1 cellular context compared by ENCODE assay signal in the genomic region with DNA sequence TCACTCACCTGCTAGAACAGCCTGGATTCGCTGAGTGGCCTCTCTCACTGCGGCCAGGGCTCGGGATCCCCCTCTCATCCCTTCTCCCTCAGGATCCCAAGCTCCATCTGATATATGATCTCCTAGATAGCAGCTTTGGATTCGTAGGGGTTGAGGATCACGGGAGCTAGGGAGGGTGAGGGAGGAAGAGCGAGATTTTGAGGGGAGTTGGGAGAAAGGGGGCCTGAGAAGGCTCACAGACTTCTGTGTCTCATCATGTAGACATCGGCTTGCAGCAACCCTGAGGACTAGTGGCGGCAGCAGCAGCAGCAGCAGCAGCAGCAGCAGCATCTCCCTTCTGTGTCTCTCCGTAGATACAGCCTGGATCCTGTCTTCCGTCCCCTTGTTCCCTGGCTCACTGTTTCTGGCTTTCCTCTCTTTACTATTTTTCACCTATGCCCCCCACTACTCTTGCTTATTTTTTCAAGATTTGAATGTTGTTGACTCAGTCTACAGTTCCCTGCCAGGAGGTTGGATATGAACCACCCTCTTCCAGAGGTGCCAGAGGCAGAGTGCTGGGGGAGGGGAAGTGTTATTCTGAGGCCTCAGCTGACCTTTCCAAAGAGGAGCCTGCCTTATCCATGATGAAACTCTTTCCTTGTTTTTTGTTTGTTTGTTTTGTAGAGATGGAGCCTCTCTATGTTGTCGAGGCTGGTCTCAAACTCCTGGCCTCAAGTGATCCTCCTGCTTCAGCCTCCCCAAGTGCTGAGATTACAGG.
TF ChIP-seq lines count a peak whose summit lies in the region.

A gene with protein sequence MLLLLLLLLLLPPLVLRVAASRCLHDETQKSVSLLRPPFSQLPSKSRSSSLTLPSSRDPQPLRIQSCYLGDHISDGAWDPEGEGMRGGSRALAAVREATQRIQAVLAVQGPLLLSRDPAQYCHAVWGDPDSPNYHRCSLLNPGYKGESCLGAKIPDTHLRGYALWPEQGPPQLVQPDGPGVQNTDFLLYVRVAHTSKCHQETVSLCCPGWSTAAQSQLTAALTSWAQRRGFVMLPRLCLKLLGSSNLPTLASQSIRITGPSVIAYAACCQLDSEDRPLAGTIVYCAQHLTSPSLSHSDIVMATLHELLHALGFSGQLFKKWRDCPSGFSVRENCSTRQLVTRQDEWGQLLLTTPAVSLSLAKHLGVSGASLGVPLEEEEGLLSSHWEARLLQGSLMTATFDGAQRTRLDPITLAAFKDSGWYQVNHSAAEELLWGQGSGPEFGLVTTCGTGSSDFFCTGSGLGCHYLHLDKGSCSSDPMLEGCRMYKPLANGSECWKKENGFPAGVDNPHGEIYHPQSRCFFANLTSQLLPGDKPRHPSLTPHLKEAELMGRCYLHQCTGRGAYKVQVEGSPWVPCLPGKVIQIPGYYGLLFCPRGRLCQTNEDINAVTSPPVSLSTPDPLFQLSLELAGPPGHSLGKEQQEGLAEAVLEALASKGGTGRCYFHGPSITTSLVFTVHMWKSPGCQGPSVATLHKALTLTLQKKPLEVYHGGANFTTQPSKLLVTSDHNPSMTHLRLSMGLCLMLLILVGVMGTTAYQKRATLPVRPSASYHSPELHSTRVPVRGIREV (minus strand): TSS at position 399 of the 757 bp plus-strand sequence. CDS start 69 bp downstream, at position 330.

TF ChIP-seq in K562, 482 proteins besides CTCF, POLR2A, EP300 and RAD21:
- TF ChIP-seq ZNF3 (CRISPR knock-in tag; IDR thresholded peaks at IDR 0.05) (no peak), PRMT5 (CRISPR knock-in tag; IDR thresholded peaks at IDR 0.05) (no peak), KAT7 (CRISPR knock-in tag; IDR thresholded peaks at IDR 0.05; ENCODE audit: borderline replicate concordance) (no peak), NCOR1 (IDR thresholded peaks at IDR 0.05) (no peak), ZSCAN32 (CRISPR knock-in tag; IDR thresholded peaks at IDR 0.05) (no peak), ATF1 (CRISPR knock-in tag; IDR thresholded peaks at IDR 0.05) (no peak), ATF1 (tag; IDR thresholded peaks at IDR 0.05) (no peak), ZNF253 (CRISPR knock-in tag; conservative IDR thresholded peaks at IDR 0.05) (no peak), ZNF24 (IDR thresholded peaks at IDR 0.05) (no peak), MAZ (CRISPR knock-in tag; conservative IDR thresholded peaks at IDR 0.05 in 1 of 2, IDR thresholded peaks at IDR 0.05 in 1 of 2) (no peak), FOXK2 (conservative IDR thresholded peaks at IDR 0.05 in 1 of 2, IDR thresholded peaks at IDR 0.05 in 1 of 2; ENCODE audit: low read depth in 2 of 2) (no peak), ZNF23 (CRISPR knock-in tag; IDR thresholded peaks at IDR 0.05) (no peak), MCM3 (IDR thresholded peaks at IDR 0.05) (no peak), STAG1 (CRISPR knock-in tag; IDR thresholded peaks at IDR 0.05; ENCODE audit: borderline replicate concordance) (no peak)
- TF ChIP-seq, protein P1, sequence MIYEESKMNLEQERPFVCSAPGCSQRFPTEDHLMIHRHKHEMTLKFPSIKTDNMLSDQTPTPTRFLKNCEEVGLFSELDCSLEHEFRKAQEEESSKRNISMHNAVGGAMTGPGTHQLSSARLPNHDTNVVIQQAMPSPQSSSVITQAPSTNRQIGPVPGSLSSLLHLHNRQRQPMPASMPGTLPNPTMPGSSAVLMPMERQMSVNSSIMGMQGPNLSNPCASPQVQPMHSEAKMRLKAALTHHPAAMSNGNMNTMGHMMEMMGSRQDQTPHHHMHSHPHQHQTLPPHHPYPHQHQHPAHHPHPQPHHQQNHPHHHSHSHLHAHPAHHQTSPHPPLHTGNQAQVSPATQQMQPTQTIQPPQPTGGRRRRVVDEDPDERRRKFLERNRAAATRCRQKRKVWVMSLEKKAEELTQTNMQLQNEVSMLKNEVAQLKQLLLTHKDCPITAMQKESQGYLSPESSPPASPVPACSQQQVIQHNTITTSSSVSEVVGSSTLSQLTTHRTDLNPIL (CRISPR knock-in tag; IDR thresholded peaks at IDR 0.05) = no peak
- TF ChIP-seq, protein P2, sequence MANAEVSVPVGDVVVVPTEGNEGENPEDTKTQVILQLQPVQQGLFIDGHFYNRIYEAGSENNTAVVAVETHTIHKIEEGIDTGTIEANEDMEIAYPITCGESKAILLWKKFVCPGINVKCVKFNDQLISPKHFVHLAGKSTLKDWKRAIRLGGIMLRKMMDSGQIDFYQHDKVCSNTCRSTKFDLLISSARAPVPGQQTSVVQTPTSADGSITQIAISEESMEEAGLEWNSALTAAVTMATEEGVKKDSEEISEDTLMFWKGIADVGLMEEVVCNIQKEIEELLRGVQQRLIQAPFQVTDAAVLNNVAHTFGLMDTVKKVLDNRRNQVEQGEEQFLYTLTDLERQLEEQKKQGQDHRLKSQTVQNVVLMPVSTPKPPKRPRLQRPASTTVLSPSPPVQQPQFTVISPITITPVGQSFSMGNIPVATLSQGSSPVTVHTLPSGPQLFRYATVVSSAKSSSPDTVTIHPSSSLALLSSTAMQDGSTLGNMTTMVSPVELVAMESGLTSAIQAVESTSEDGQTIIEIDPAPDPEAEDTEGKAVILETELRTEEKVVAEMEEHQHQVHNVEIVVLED (CRISPR knock-in tag; IDR thresholded peaks at IDR 0.05) = no peak
- TF ChIP-seq, protein P3, sequence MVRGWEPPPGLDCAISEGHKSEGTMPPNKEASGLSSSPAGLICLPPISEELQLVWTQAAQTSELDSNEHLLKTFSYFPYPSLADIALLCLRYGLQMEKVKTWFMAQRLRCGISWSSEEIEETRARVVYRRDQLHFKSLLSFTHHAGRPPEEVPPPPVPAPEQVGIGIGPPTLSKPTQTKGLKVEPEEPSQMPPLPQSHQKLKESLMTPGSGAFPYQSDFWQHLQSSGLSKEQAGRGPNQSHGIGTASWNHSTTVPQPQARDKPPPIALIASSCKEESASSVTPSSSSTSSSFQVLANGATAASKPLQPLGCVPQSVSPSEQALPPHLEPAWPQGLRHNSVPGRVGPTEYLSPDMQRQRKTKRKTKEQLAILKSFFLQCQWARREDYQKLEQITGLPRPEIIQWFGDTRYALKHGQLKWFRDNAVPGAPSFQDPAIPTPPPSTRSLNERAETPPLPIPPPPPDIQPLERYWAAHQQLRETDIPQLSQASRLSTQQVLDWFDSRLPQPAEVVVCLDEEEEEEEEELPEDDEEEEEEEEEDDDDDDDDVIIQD (CRISPR knock-in tag; IDR thresholded peaks at IDR 0.05) = no peak
- TF ChIP-seq, protein P4, sequence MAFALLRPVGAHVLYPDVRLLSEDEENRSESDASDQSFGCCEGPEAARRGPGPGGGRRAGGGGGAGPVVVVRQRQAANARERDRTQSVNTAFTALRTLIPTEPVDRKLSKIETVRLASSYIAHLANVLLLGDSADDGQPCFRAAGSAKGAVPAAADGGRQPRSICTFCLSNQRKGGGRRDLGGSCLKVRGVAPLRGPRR (CRISPR knock-in tag; IDR thresholded peaks at IDR 0.05) = no peak
- TF ChIP-seq, protein P5, sequence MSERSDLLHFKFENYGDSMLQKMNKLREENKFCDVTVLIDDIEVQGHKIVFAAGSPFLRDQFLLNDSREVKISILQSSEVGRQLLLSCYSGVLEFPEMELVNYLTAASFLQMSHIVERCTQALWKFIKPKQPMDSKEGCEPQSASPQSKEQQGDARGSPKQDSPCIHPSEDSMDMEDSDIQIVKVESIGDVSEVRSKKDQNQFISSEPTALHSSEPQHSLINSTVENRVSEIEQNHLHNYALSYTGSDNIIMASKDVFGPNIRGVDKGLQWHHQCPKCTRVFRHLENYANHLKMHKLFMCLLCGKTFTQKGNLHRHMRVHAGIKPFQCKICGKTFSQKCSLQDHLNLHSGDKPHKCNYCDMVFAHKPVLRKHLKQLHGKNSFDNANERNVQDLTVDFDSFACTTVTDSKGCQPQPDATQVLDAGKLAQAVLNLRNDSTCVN (CRISPR knock-in tag; IDR thresholded peaks at IDR 0.05) = no peak
- TF ChIP-seq, protein P6, sequence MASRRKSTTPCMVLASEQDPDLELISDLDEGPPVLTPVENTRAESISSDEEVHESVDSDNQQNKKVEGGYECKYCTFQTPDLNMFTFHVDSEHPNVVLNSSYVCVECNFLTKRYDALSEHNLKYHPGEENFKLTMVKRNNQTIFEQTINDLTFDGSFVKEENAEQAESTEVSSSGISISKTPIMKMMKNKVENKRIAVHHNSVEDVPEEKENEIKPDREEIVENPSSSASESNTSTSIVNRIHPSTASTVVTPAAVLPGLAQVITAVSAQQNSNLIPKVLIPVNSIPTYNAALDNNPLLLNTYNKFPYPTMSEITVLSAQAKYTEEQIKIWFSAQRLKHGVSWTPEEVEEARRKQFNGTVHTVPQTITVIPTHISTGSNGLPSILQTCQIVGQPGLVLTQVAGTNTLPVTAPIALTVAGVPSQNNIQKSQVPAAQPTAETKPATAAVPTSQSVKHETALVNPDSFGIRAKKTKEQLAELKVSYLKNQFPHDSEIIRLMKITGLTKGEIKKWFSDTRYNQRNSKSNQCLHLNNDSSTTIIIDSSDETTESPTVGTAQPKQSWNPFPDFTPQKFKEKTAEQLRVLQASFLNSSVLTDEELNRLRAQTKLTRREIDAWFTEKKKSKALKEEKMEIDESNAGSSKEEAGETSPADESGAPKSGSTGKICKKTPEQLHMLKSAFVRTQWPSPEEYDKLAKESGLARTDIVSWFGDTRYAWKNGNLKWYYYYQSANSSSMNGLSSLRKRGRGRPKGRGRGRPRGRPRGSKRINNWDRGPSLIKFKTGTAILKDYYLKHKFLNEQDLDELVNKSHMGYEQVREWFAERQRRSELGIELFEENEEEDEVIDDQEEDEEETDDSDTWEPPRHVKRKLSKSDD (conservative IDR thresholded peaks at IDR 0.05; ENCODE audit: low read length) = no peak
TF ChIP-seq in K562: peak in this region for 0.
